In genomic region chr1:182626527-182626926, GRCh38 we compare ENCODE assay signal across 1 cellular context.
TF ChIP-seq lines count a peak whose summit lies in the region.

No MANE protein-coding gene starts in this region.

TF ChIP-seq in SK-N-SH treated with all-trans-retinoic acid at 6 μM for 48 hours, 23 proteins besides CTCF, POLR2A, EP300 and RAD21 (continued from another document):
- no peak for TF ChIP-seq TCF4 (CRISPR knock-in tag; IDR thresholded peaks at IDR 0.05; ENCODE audit: borderline replicate concordance)
- no peak for TF ChIP-seq CREB5 (CRISPR knock-in tag; IDR thresholded peaks at IDR 0.05; ENCODE audit: low read depth)
- TF ChIP-seq ISL1 (CRISPR knock-in tag; IDR thresholded peaks at IDR 0.05), result no peak
- no peak for TF ChIP-seq ZC3H10 (CRISPR knock-in tag; IDR thresholded peaks at IDR 0.05)
- no peak for TF ChIP-seq ZFP30 (CRISPR knock-in tag; IDR thresholded peaks at IDR 0.05)
- no peak for TF ChIP-seq ESRRG (CRISPR knock-in tag; IDR thresholded peaks at IDR 0.05)
- TF ChIP-seq ZNF70 (CRISPR knock-in tag; IDR thresholded peaks at IDR 0.05), result no peak
